Comparison of ENCODE assay signal across 12 cellular contexts in genomic region chr14:81509838-81510452, GRCh38.
DNase-seq lines count a peak whose midpoint lies in the region; ATAC-seq lines count a peak whose summit lies in the region.
"Had no signal": no experiment of that assay in that cellular context is flagged by ENCODE, and none has a peak within 500 bp of the region (broad histone marks: within the 10 kb centered on the region; RNA-seq: fewer than 3 reads in every experiment).

No MANE protein-coding gene starts in this region.

- no peak for ATAC-seq in HG03432 (IDR thresholded peaks at IDR 0.05; ENCODE audit: unreplicated experiment)
- ATAC-seq in GM19455 (IDR thresholded peaks at IDR 0.05; ENCODE audit: unreplicated experiment) = no peak

- DNase-seq in DMS79 treated with DMSO at 0.1 percent for 48 hours (lab: John Stamatoyannopoulos, UW) (peak; percentile 24), DMS79 (lab: John Stamatoyannopoulos, UW) (no peak), NCI-H2171 treated with DMSO at 0.1 percent for 48 hours (lab: John Stamatoyannopoulos, UW) (peak; percentile 91), fibroblast of peridontal ligament (ENCODE audit: extremely low read depth) (peak; percentile 18), retina (peak; percentile 6)
- no peak for DNase-seq in activated T-cell treated with anti-CD3 and anti-CD28 coated beads, Interleukin-2, amount 50 U/mL, for 1 hour
- DNase-seq: 8988T; activated CD4-positive, alpha-beta memory T cell treated with anti-CD3 and anti-CD28 coated beads for 36 hours; anterior cingulate cortex; NCI-H226 had no signal

Comparison
In these comparisons a context has a peak if more than half of its experiments do, and no peak if none do; other contexts are left out.
1. DNase-seq: peak in DMS79 treated with DMSO at 0.1 percent for 48 hours (single experiment), NCI-H2171 treated with DMSO at 0.1 percent for 48 hours (single experiment), fibroblast of peridontal ligament (single experiment) and retina (single experiment); none in DMS79 (single experiment) and activated T-cell treated with anti-CD3 and anti-CD28 coated beads, Interleukin-2, amount 50 U/mL, for 1 hour (single experiment).